In the genomic region with DNA sequence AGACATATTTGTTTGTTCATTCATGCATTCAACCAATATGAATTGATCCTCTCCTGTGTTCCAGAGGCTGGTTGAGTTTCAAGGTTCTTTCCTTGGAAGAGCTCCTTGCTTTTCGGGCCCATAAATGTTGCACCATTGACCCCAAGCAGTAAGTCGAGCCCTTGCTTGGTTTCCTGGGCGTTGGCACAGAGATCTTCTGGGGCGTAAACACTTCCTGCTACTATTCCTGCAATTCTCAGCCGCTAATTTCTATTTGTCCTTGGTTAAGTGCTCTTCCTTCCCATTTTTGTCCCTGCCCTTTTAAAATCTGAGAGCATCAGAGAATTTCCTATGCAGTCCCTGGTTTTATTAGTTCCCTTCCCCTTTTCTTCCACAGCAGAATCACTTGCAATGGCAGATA, we compare ENCODE assay signal across 15 cellular contexts. TPM values are rescaled to one million over a fixed set of nuclear protein-coding genes. Genes with fewer than 3 reads are reported as not detected.
DNase-seq lines count a peak whose midpoint lies in the region; ATAC-seq and TF ChIP-seq lines count a peak whose summit lies in the region.
"Had no signal": no experiment of that assay in that cellular context is flagged by ENCODE, and none has a peak within 500 bp of the region (broad histone marks: within the 10 kb centered on the region; RNA-seq: fewer than 3 reads in every experiment).

No MANE protein-coding gene starts in this region.

- H3K9me3 Mint-ChIP-seq in nephron progenitor cell, result no peaks in the 10 kb centered on the region

- H3K27me3 Mint-ChIP-seq in nephron progenitor cell (ENCODE audit: low read depth, poor library complexity), result peaks cover 8% of the 10 kb centered on the region

- no peaks in the 10 kb centered on the region for H4K20me1 ChIP-seq in BLaER1 treated with 17β-estradiol and CSF1 and Interleukin-3, amounts not matched to agents 10 nM and 100 nM

- ATAC-seq in heart right ventricle, result peak in 5 of 8 donors; percentile 21 to 51 (median 28)

- H3K4me3 Mint-ChIP-seq in nephron progenitor cell, result no peak overlapping the region

- WGBS in heart right ventricle, 2 donors, result 58 to 65% methylated on average over 5 of the region's 5 CpGs

- H3K9ac ChIP-seq in BLaER1 treated with 17β-estradiol and CSF1 and Interleukin-3, amounts not matched to agents 10 nM and 100 nM, result peak overlapping the region in 4 of 11 experiments; percentile 43 to 47 (median 46); a peak in 7 of 22 replicates

- H3K27ac ChIP-seq in BLaER1 treated with 17β-estradiol and CSF1 and Interleukin-3, amounts not matched to agents 10 nM and 100 nM, result peak overlapping the region in 8 of 11 experiments; percentile 18 to 72 (median 60); a peak in 15 of 22 replicates
- H3K27ac ChIP-seq in heart right ventricle, result peak overlapping the region in 2 of 10 donors; percentile 1 to 44
- H3K27ac ChIP-seq: PC-9 had no signal

- peak overlapping the region; percentile 60 to 96 (median 84) for H3K4me2 ChIP-seq in BLaER1 treated with 17β-estradiol and CSF1 and Interleukin-3, amounts not matched to agents 10 nM and 100 nM
- H3K4me2 ChIP-seq: PC-9 had no signal

- DNase-seq in LoVo (ENCODE audit: low spot score) (peak; percentile 34), heart right ventricle (no peak), nephron progenitor cell (no peak), KG1 (lab: John Stamatoyannopoulos, UW) (no peak), mucosa of gallbladder (ENCODE audit: low spot score) (no peak)
- no peak for DNase-seq in activated naive CD4-positive, alpha-beta T cell treated with anti-CD3 and anti-CD28 coated beads, Interleukin-2, amount 50 U/mL, for 16 hours
- DNase-seq in activated CD4-positive, alpha-beta T cell treated with anti-CD3 and anti-CD28 coated beads for 48 hours, result no peak
- DNase-seq: KBM-7, MG63, NCI-H1105 treated with DMSO at 0.1 percent for 48 hours, NCI-H1930, NCI-H2171, NCI-H774, PC-9 had no signal

- H3K36me3 ChIP-seq in BLaER1 treated with 17β-estradiol and CSF1 and Interleukin-3, amounts not matched to agents 10 nM and 100 nM, result no peaks in the 10 kb centered on the region
- H3K36me3 ChIP-seq in heart right ventricle, result no peaks in the 10 kb centered on the region
- H3K36me3 ChIP-seq: MG63 had no signal

- peaks cover 0 to 5% (median 0%) of the 10 kb centered on the region in 11 experiments; a peak in 2 of 22 replicates for H3K9me3 ChIP-seq in BLaER1 treated with 17β-estradiol and CSF1 and Interleukin-3, amounts not matched to agents 10 nM and 100 nM (replicated peaks in 1 of 11)
- no peaks in the 10 kb centered on the region for H3K9me3 ChIP-seq in heart right ventricle
- H3K9me3 ChIP-seq: MG63 had no signal

- H3K36me3 Mint-ChIP-seq in nephron progenitor cell (ENCODE audit: low read depth), result no peaks in the 10 kb centered on the region

- no peaks in the 10 kb centered on the region for H3K27me3 ChIP-seq in BLaER1 treated with 17β-estradiol and CSF1 and Interleukin-3, amounts not matched to agents 10 nM and 100 nM
- no peaks in the 10 kb centered on the region for H3K27me3 ChIP-seq in heart right ventricle
- H3K27me3 ChIP-seq: MG63 had no signal

- H3K4me1 Mint-ChIP-seq in nephron progenitor cell, result peaks cover 9% of the 10 kb centered on the region

- peaks cover 13 to 74% (median 44%) of the 10 kb centered on the region in 10 experiments for H3K4me1 ChIP-seq in BLaER1 treated with 17β-estradiol and CSF1 and Interleukin-3, amounts not matched to agents 10 nM and 100 nM
- peaks cover 0 to 47% (median 3%) of the 10 kb centered on the region in 9 donors for H3K4me1 ChIP-seq in heart right ventricle

- TF ChIP-seq CTCF in heart right ventricle (IDR thresholded peaks at IDR 0.05) (no peak), nephron progenitor cell (IDR thresholded peaks at IDR 0.05) (no peak)

- peak overlapping the region in 6 of 10 experiments; percentile 11 to 51 (median 22); a peak in 9 of 20 replicates for H3K4me3 ChIP-seq in BLaER1 treated with 17β-estradiol and CSF1 and Interleukin-3, amounts not matched to agents 10 nM and 100 nM
- H3K4me3 ChIP-seq in heart right ventricle, result no peak overlapping the region
- H3K4me3 ChIP-seq: MG63, PC-9 had no signal

- intact Hi-C loops in heart right ventricle (cut with DNase I), result no loop called here

- peak overlapping the region; percentile 83 for H3K27ac Mint-ChIP-seq in nephron progenitor cell

RNA-seq across cellular contexts. Expression of gene ADRB1, which starts 44.1 kb away (rescaled TPM):
- total RNA-seq in heart right ventricle (10 to 100 TPM; 24.4 to 98.7 (median 40.6) TPM), mucosa of gallbladder (1.7 TPM)
- polyA plus RNA-seq in heart right ventricle, result 10 to 100 TPM in 1 of 2 donors, 1 to 10 TPM in 1; 4.7 to 28.5 TPM

Comparison
In these comparisons a context has a peak if more than half of its experiments do, and no peak if none do; other contexts are left out.
1. H3K4me3 ChIP-seq: peak in BLaER1 treated with 17β-estradiol and CSF1 and Interleukin-3, amounts not matched to agents 10 nM and 100 nM (6 of 10); none in heart right ventricle (0 of 10).